18 cellular contexts compared by ENCODE assay signal in genomic region chr9:125586173-125586512, GRCh38.
DNase-seq lines count a peak whose midpoint lies in the region; ATAC-seq and TF ChIP-seq lines count a peak whose summit lies in the region.
"Had no signal": no experiment of that assay in that cellular context is flagged by ENCODE, and none has a peak within 500 bp of the region (broad histone marks: within the 10 kb centered on the region; RNA-seq: fewer than 3 reads in every experiment).

No MANE protein-coding gene starts in this region.

- DNase-seq in NCI-H345 (lab: John Stamatoyannopoulos, UW) (peak; percentile 29), NCI-H345 treated with DMSO at 0.1 percent for 48 hours (lab: John Stamatoyannopoulos, UW; ENCODE audit: unreplicated experiment) (no peak), NCI-H2029 treated with DMSO at 0.1 percent for 48 hours (lab: John Stamatoyannopoulos, UW) (peak; percentile 93), WERI-Rb-1 (no peak), progenitor cell of endocrine pancreas (ENCODE audit: low spot score, unreplicated experiment) (no peak), A673 (ENCODE audit: low spot score) (no peak)
- DNase-seq: activated CD4-positive, CD25-positive, alpha-beta regulatory T cell; activated gamma-delta T cell treated with Interleukin-2 at 50 U/mL for 16 hours; heart right ventricle; psoas muscle; stimulated activated naive CD8-positive, alpha-beta T cell treated with anti-CD3 and anti-CD28 coated beads, Interleukin-15, amount 100 ng/mL, for 72 hours had no signal

- CTCF ChIA-PET in A673 (lab: Charles Lee), result no interaction called here

- no peak for TF ChIP-seq CTCF in WERI-Rb-1 (IDR thresholded peaks at IDR 0.05; ENCODE audit: low read depth, low read length)
- TF ChIP-seq CTCF in progenitor cell of endocrine pancreas (IDR thresholded peaks at IDR 0.05; ENCODE audit: unreplicated experiment), result no peak
- no peak for TF ChIP-seq CTCF in A673 (conservative IDR thresholded peaks at IDR 0.05; ENCODE audit: low read depth, low read length)

- H3K36me3 Mint-ChIP-seq in progenitor cell of endocrine pancreas (ENCODE audit: insufficient read depth), result peaks cover 11% of the 10 kb centered on the region

- H3K4me1 Mint-ChIP-seq in progenitor cell of endocrine pancreas (ENCODE audit: low read depth), result peaks cover 2% of the 10 kb centered on the region

- no peaks in the 10 kb centered on the region for H3K36me3 ChIP-seq in WERI-Rb-1
- H3K36me3 ChIP-seq in A673 (ENCODE audit: insufficient read depth, low read length, poor library complexity, severe bottlenecking), result no peaks in the 10 kb centered on the region

- BruUV-seq in A673 (replicated peaks; lab: Mats Ljungman, UMichigan), result no TSS peak

- ATAC-seq in GM18505 (IDR thresholded peaks at IDR 0.05; ENCODE audit: unreplicated experiment) (no peak), HG03280 (IDR thresholded peaks at IDR 0.05; ENCODE audit: unreplicated experiment) (no peak)
- ATAC-seq: HCT116; psoas muscle; stimulated activated naive CD8-positive, alpha-beta T cell treated with anti-CD3 and anti-CD28 coated beads, Interleukin-15, amount 100 ng/mL, for 72 hours had no signal

- H3K27me3 Mint-ChIP-seq in progenitor cell of endocrine pancreas, result no peaks in the 10 kb centered on the region
- H3K27me3 Mint-ChIP-seq: memory B cell; stimulated activated naive CD8-positive, alpha-beta T cell treated with anti-CD3 and anti-CD28 coated beads, Interleukin-15, amount 100 ng/mL, for 72 hours had no signal

- H3K27ac Mint-ChIP-seq in progenitor cell of endocrine pancreas, result peak overlapping the region; percentile 44
- H3K27ac Mint-ChIP-seq: memory B cell had no signal

- H3K9me3 ChIP-seq in WERI-Rb-1 (ENCODE audit: severe bottlenecking), result no peaks in the 10 kb centered on the region
- H3K9me3 ChIP-seq in A673 (ENCODE audit: low read depth, low read length, poor library complexity, severe bottlenecking), result no peaks in the 10 kb centered on the region
- H3K9me3 ChIP-seq: heart right ventricle, psoas muscle had no signal

- H3K4me3 Mint-ChIP-seq in progenitor cell of endocrine pancreas (ENCODE audit: low read depth), result no peak overlapping the region
- H3K4me3 Mint-ChIP-seq: memory B cell; nephron; stimulated activated naive CD8-positive, alpha-beta T cell treated with anti-CD3 and anti-CD28 coated beads, Interleukin-15, amount 100 ng/mL, for 72 hours had no signal

- intact Hi-C loops in A673 (cut with micrococcal nuclease; ENCODE audit: unreplicated experiment), result no loop called here

- H3K9me3 Mint-ChIP-seq in progenitor cell of endocrine pancreas (ENCODE audit: low read depth), result no peaks in the 10 kb centered on the region
- H3K9me3 Mint-ChIP-seq: stimulated activated naive CD8-positive, alpha-beta T cell treated with anti-CD3 and anti-CD28 coated beads, Interleukin-15, amount 100 ng/mL, for 72 hours had no signal

- H3K27me3 ChIP-seq in WERI-Rb-1 (ENCODE audit: insufficient read depth, low read depth, severe bottlenecking), result no peaks in the 10 kb centered on the region
- no peaks in the 10 kb centered on the region for H3K27me3 ChIP-seq in A673 (replicated peaks; ENCODE audit: insufficient read depth, low read depth, low read length, poor library complexity)
- H3K27me3 ChIP-seq: BLaER1 treated with 17β-estradiol and CSF1 and Interleukin-3, amounts not matched to agents 10 nM and 100 nM; heart right ventricle; SJCRH30 had no signal

- no peaks in the 10 kb centered on the region for H3K4me1 ChIP-seq in A673 (ENCODE audit: insufficient read depth, low read length, poor library complexity, severe bottlenecking)
- H3K4me1 ChIP-seq: BLaER1 treated with 17β-estradiol and CSF1 and Interleukin-3, amounts not matched to agents 10 nM and 100 nM; heart right ventricle; psoas muscle; SJCRH30 had no signal

- TF ChIP-seq POLR2A in GM18505 (IDR thresholded peaks at IDR 0.05; ENCODE audit: borderline replicate concordance, extremely low read depth, insufficient read depth, insufficient read length), result no peak

- POLR2A ChIA-PET in A673 (lab: Charles Lee; ENCODE audit: low non-redundant PET), result no interaction called here

- peak overlapping the region; percentile 60 for H3K27ac ChIP-seq in WERI-Rb-1
- no peak overlapping the region for H3K27ac ChIP-seq in A673 (ENCODE audit: low read depth, low read length, poor library complexity, severe bottlenecking)
- H3K27ac ChIP-seq: BLaER1 treated with 17β-estradiol and CSF1 and Interleukin-3, amounts not matched to agents 10 nM and 100 nM; heart right ventricle; psoas muscle; SJCRH30 had no signal

- H3K4me3 ChIP-seq in WERI-Rb-1 (ENCODE audit: low read depth, low read length) (peak overlapping the region; percentile 23), A673 (ENCODE audit: low read depth, low read length, poor library complexity, severe bottlenecking) (no peak overlapping the region)
- H3K4me3 ChIP-seq: BLaER1 treated with 17β-estradiol and CSF1 and Interleukin-3, amounts not matched to agents 10 nM and 100 nM; heart right ventricle; psoas muscle; SJCRH30 had no signal

Comparison
In these comparisons a context has a peak if more than half of its experiments do, and no peak if none do; other contexts are left out.
1. DNase-seq: peak in NCI-H345 (single experiment) and NCI-H2029 treated with DMSO at 0.1 percent for 48 hours (single experiment); none in NCI-H345 treated with DMSO at 0.1 percent for 48 hours (single experiment), WERI-Rb-1 (single experiment), progenitor cell of endocrine pancreas (single experiment) and A673 (single experiment).